ENCODE assay signal across 18 cellular contexts in genomic region chr1:182003953-182004586, GRCh38. TPM values are rescaled to one million over a fixed set of nuclear protein-coding genes. Genes with fewer than 3 reads are reported as not detected.
DNase-seq lines count a peak whose midpoint lies in the region; ATAC-seq, FAIRE-seq and TF ChIP-seq lines count a peak whose summit lies in the region.
"Had no signal": no experiment of that assay in that cellular context is flagged by ENCODE, and none has a peak within 500 bp of the region (broad histone marks: within the 10 kb centered on the region; RNA-seq: fewer than 3 reads in every experiment).

No MANE protein-coding gene starts in this region.

- H3K4me3 ChIP-seq in GM06990 (replicated peaks; ENCODE audit: low read depth, low read length) (no peak overlapping the region), heart left ventricle (no peak overlapping the region), gastrocnemius medialis (no peak overlapping the region), kidney (ENCODE audit: low read length in 2 of 2) (no peak overlapping the region)
- H3K4me3 ChIP-seq: Peyer's patch, thoracic aorta had no signal

- intact Hi-C loops in heart left ventricle (cut with DNase I) (loop anchor here in 1 of 10 donors (2.0 kb wide), 1 partner anchor 25 kb away; no protein-coding TSS in a partner anchor), gastrocnemius medialis (cut with DNase I; ENCODE audit: low total_unique reads) (no loop called here), kidney (cut with DNase I) (no loop called here)

- no peak for FAIRE-seq in kidney (lab: Jason Lieb, UNC)
- FAIRE-seq: endometrium had no signal

- DNase-seq in GM06990 (ENCODE audit: extremely low read depth, insufficient read length) (no peak), NAMALWA (ENCODE audit: low spot score) (peak; percentile 15), heart left ventricle (peak in 4 of 5 donors; percentile 54 to 74 (median 64)), gastrocnemius medialis (no peak), kidney (no peak), SHP77 treated with DMSO at 0.1 percent for 48 hours (lab: John Stamatoyannopoulos, UW) (no peak)
- DNase-seq in activated effector memory CD4-positive, alpha-beta T cell treated with anti-CD3 and anti-CD28 coated beads, Interleukin-2, amount 50 U/mL, for 16 hours = no peak
- DNase-seq: activated CD4-positive, CD25-positive, alpha-beta regulatory T cell treated with anti-CD3 and anti-CD28 coated beads, Interleukin-2, amount 50 U/mL, for 72 hours; central memory CD4-positive, alpha-beta T cell; islet precursor cell; NCI-H1105; NCI-H446; Peyer's patch; T-cell had no signal

- WGBS in heart left ventricle, 4 donors = 60 to 71% (median 63%) methylated on average over 8 to 12 of the region's 12 CpGs

- no peak overlapping the region for H3K9ac ChIP-seq in kidney (ENCODE audit: low read length in 2 of 2)

- ATAC-seq in heart left ventricle (peak; percentile 62 to 87 (median 80)), gastrocnemius medialis (no peak)
- ATAC-seq: T-cell had no signal

- peaks cover 0 to 28% (median 3%) of the 10 kb centered on the region in 12 donors for H3K9me3 ChIP-seq in heart left ventricle
- no peaks in the 10 kb centered on the region for H3K9me3 ChIP-seq in gastrocnemius medialis
- H3K9me3 ChIP-seq in kidney (ENCODE audit: control insufficient read depth in 1 of 2, low read length in 2 of 2) = no peaks in the 10 kb centered on the region
- H3K9me3 ChIP-seq: Peyer's patch, thoracic aorta had no signal

- in situ Hi-C loops in gastrocnemius medialis (cut with MboI; ENCODE audit: low sequenced_read_pairs in 4 of 4) = no loop called here

- no peaks in the 10 kb centered on the region for H3K27me3 ChIP-seq in GM06990 (replicated peaks; ENCODE audit: control insufficient read depth, insufficient read depth, low read length)
- no peaks in the 10 kb centered on the region for H3K27me3 ChIP-seq in heart left ventricle
- no peaks in the 10 kb centered on the region for H3K27me3 ChIP-seq in gastrocnemius medialis
- H3K27me3 ChIP-seq: Peyer's patch had no signal

- H3K27ac ChIP-seq in heart left ventricle (peak overlapping the region in 11 of 12 donors; percentile 1 to 85 (median 71)), gastrocnemius medialis (peak overlapping the region in 3 of 4 donors; percentile 27 to 41 (median 29)), kidney (ENCODE audit: low read depth in 2 of 2, low read length in 2 of 2) (no peak overlapping the region)
- H3K27ac ChIP-seq: Peyer's patch, thoracic aorta had no signal

- H3K4me1 ChIP-seq in heart left ventricle (peaks cover 0 to 22% (median 9%) of the 10 kb centered on the region in 12 donors), gastrocnemius medialis (no peaks in the 10 kb centered on the region), kidney (ENCODE audit: control insufficient read depth in 1 of 2, insufficient read depth in 1 of 2, low read depth in 1 of 2, low read length in 2 of 2) (peaks cover 0 to 4% of the 10 kb centered on the region in 2 donors)
- H3K4me1 ChIP-seq: Peyer's patch had no signal

- TF ChIP-seq CTCF in GM06990 (IDR thresholded peaks at IDR 0.05; ENCODE audit: insufficient read depth, low read length, poor library complexity, severe bottlenecking) (peak; percentile 28), heart left ventricle (IDR thresholded peaks at IDR 0.05) (no peak), gastrocnemius medialis (IDR thresholded peaks at IDR 0.05 in 4 of 5, conservative IDR thresholded peaks at IDR 0.05 in 1 of 5) (no peak), kidney (IDR thresholded peaks at IDR 0.05; ENCODE audit: borderline replicate concordance, extremely low read depth, insufficient read depth) (no peak)

- H3K36me3 ChIP-seq in GM06990 (ENCODE audit: control insufficient read depth, insufficient read depth, low read length) (no peaks in the 10 kb centered on the region), heart left ventricle (no peaks in the 10 kb centered on the region), gastrocnemius medialis (no peaks in the 10 kb centered on the region), kidney (ENCODE audit: control insufficient read depth in 1 of 2, insufficient read depth in 2 of 2, low read length in 2 of 2) (no peaks in the 10 kb centered on the region)
- H3K36me3 ChIP-seq: Peyer's patch, thoracic aorta had no signal

- TF ChIP-seq POLR2A in heart left ventricle (IDR thresholded peaks at IDR 0.05) (no peak), gastrocnemius medialis (IDR thresholded peaks at IDR 0.05) (no peak)

RNA-seq across cellular contexts. Expression of gene ZNF648, which starts 57.4 kb away (rescaled TPM):
- total RNA-seq in heart left ventricle = not detected
- not detected for polyA plus RNA-seq in heart left ventricle
- under 1 TPM in 2 of 4 donors, not detected in 2; 0.07 to 0.38 TPM for total RNA-seq in gastrocnemius medialis
- total RNA-seq in kidney = not detected
- not detected for polyA plus RNA-seq in kidney (ENCODE audit: insufficient read depth, low read depth, low replicate concordance)
- total RNA-seq: myocyte, Peyer's patch, T-cell, thoracic aorta had no signal
- polyA plus RNA-seq: CD14-positive monocyte had no signal

Comparison
In these comparisons a context has a peak if more than half of its experiments do, and no peak if none do; other contexts are left out.
1. DNase-seq: peak in NAMALWA (single experiment) and heart left ventricle (4 of 5); none in GM06990 (single experiment), gastrocnemius medialis (0 of 2), activated effector memory CD4-positive, alpha-beta T cell treated with anti-CD3 and anti-CD28 coated beads, Interleukin-2, amount 50 U/mL, for 16 hours (single experiment), kidney (single experiment) and SHP77 treated with DMSO at 0.1 percent for 48 hours (single experiment).
2. ATAC-seq: peak in heart left ventricle (4 of 4); none in gastrocnemius medialis (0 of 2).
3. H3K27ac ChIP-seq: peak in heart left ventricle (11 of 12) and gastrocnemius medialis (3 of 4); none in kidney (0 of 2).